In genomic region chr5:159504106-159504856, GRCh38 we compare ENCODE assay signal across 14 cellular contexts.
DNase-seq lines count a peak whose midpoint lies in the region; ATAC-seq and TF ChIP-seq lines count a peak whose summit lies in the region.
"Had no signal": no experiment of that assay in that cellular context is flagged by ENCODE, and none has a peak within 500 bp of the region (broad histone marks: within the 10 kb centered on the region; RNA-seq: fewer than 3 reads in every experiment).

No MANE protein-coding gene starts in this region.

- no peaks in the 10 kb centered on the region for H3K9me3 ChIP-seq in cardiac muscle cell (ENCODE audit: low read depth)
- H3K9me3 ChIP-seq in esophagus squamous epithelium, result no peaks in the 10 kb centered on the region
- no peaks in the 10 kb centered on the region for H3K9me3 ChIP-seq in aorta (ENCODE audit: control insufficient read depth, low read length)
- H3K9me3 ChIP-seq: psoas muscle had no signal

- peaks cover 40% of the 10 kb centered on the region for H3K4me1 ChIP-seq in cardiac muscle cell (ENCODE audit: low read depth)
- peaks cover 0 to 14% (median 7%) of the 10 kb centered on the region in 3 donors for H3K4me1 ChIP-seq in esophagus squamous epithelium
- peaks cover 2 to 7% of the 10 kb centered on the region in 2 donors for H3K4me1 ChIP-seq in aorta (ENCODE audit: control insufficient read depth in 1 of 2, insufficient read depth in 2 of 2, low read length in 2 of 2)
- H3K4me1 ChIP-seq: psoas muscle had no signal

- intact Hi-C loops in Right ventricle myocardium inferior (cut with DNase I) (no loop called here), esophagus squamous epithelium (cut with DNase I) (no loop called here), aorta (cut with DNase I) (no loop called here)

- no peak for ATAC-seq in Right ventricle myocardium inferior
- ATAC-seq in aorta (ENCODE audit: low FRiP score), result peak; percentile 49
- no peak for ATAC-seq in HG03565 (IDR thresholded peaks at IDR 0.05; ENCODE audit: unreplicated experiment)
- ATAC-seq in HG02759 (IDR thresholded peaks at IDR 0.05; ENCODE audit: unreplicated experiment), result no peak
- ATAC-seq: stimulated activated naive CD8-positive, alpha-beta T cell treated with anti-CD3 and anti-CD28 coated beads, Interleukin-15, Interleukin-2, amounts not matched to agents 100 U/mL and 50 U/mL, for 24 hours had no signal

- peak overlapping the region; percentile 4 for H3K4me3 Mint-ChIP-seq in nephron progenitor cell

- H3K4me3 ChIP-seq in cardiac muscle cell (no peak overlapping the region), esophagus squamous epithelium (no peak overlapping the region), aorta (ENCODE audit: low read length in 2 of 2) (no peak overlapping the region)
- H3K4me3 ChIP-seq: GM12878, psoas muscle, SK-N-MC had no signal

- TF ChIP-seq CTCF in cardiac muscle cell (IDR thresholded peaks at IDR 0.05; ENCODE audit: low read depth, low read length) (no peak), esophagus squamous epithelium (IDR thresholded peaks at IDR 0.05) (no peak), nephron progenitor cell (IDR thresholded peaks at IDR 0.05) (no peak)

- no peaks in the 10 kb centered on the region for H3K27me3 Mint-ChIP-seq in nephron progenitor cell (ENCODE audit: low read depth, poor library complexity)

- peaks cover 39% of the 10 kb centered on the region for H3K4me1 Mint-ChIP-seq in nephron progenitor cell

- H3K36me3 ChIP-seq in cardiac muscle cell (no peaks in the 10 kb centered on the region), esophagus squamous epithelium (no peaks in the 10 kb centered on the region), aorta (ENCODE audit: control insufficient read depth in 1 of 2, insufficient read depth in 2 of 2, low read length in 1 of 2) (no peaks in the 10 kb centered on the region)

- DNase-seq in cardiac muscle cell (ENCODE audit: low read depth in 1 of 2, low spot score in 1 of 2) (peak in 1 of 2 donors; percentile 29), Right ventricle myocardium inferior (ENCODE audit: missing footprints) (no peak), esophagus squamous epithelium (lab: John Stamatoyannopoulos, UW) (no peak), nephron progenitor cell (no peak), aorta (no peak)
- no peak for DNase-seq in activated naive CD4-positive, alpha-beta T cell treated with anti-CD3 and anti-CD28 coated beads, Interleukin-2, amount 50 U/mL, for 16 hours
- DNase-seq: Karpas-422; NCI-H2029; psoas muscle; stimulated activated naive CD8-positive, alpha-beta T cell treated with anti-CD3 and anti-CD28 coated beads, Interleukin-15, Interleukin-2, amounts not matched to agents 100 U/mL and 50 U/mL, for 24 hours had no signal

- H3K27ac ChIP-seq in cardiac muscle cell (peak overlapping the region; percentile 84), esophagus squamous epithelium (peak overlapping the region in 3 of 4 donors; percentile 52 to 85 (median 76)), aorta (ENCODE audit: low read depth in 1 of 2, low read length in 2 of 2) (peak overlapping the region; percentile 43 to 90)
- H3K27ac ChIP-seq: psoas muscle, SK-N-MC had no signal

- H3K27ac Mint-ChIP-seq in nephron progenitor cell, result peak overlapping the region; percentile 85

- no peak for TF ChIP-seq POLR2A in esophagus squamous epithelium (IDR thresholded peaks at IDR 0.05)

- 6 to 22% methylated on average over 2 of the region's 2 CpGs for WGBS in esophagus squamous epithelium, 2 donors
- 2 to 10% methylated on average over 2 of the region's 2 CpGs for WGBS in aorta, 2 donors

- H3K9me3 Mint-ChIP-seq in nephron progenitor cell, result peaks cover 7% of the 10 kb centered on the region

- no peaks in the 10 kb centered on the region for H3K27me3 ChIP-seq in cardiac muscle cell
- no peaks in the 10 kb centered on the region for H3K27me3 ChIP-seq in esophagus squamous epithelium
- no peaks in the 10 kb centered on the region for H3K27me3 ChIP-seq in aorta (ENCODE audit: control insufficient read depth in 1 of 2, insufficient read depth in 2 of 2, low read length in 1 of 2)

- H3K36me3 Mint-ChIP-seq in nephron progenitor cell (ENCODE audit: low read depth), result no peaks in the 10 kb centered on the region
